Comparison of ENCODE assay signal across 8 cellular contexts in the genomic region with DNA sequence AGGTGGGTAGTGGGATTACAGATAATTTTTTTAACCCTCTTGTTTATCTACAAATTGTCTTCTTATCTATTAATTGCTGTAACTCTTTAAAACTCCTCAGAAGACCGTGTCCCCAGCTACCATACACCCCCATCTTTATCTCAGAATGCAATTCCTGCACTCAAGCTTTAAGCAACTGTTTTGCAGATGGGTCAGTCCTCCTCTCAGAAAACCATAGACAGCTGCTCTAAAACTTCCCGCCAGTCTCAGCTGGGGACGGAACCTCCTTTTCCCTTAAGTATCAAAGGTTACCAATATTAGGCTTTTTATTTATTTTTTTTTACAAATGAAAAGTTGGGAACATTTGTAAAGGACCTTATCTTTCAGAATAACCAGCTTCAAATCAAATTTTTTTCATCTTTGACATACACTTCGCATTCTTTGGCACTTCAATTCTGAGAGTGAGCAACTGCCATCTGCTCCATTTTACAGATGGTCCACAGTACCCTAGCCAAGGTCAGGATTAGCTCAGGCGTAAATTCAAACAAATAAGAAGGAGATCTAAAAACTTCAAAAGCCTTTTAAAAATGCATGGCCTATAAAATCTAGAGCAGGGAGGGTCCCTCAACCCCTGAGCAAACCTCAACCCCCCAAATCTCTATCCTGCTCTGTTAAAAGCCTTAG. TPM values are rescaled to one million over a fixed set of nuclear protein-coding genes. Genes with fewer than 3 reads are reported as not detected.
A peak's percentile ranks its signal among the peaks of the same experiment; 100 is the strongest.
DNase-seq lines count a peak whose midpoint lies in the region; ATAC-seq, FAIRE-seq and TF ChIP-seq lines count a peak whose summit lies in the region.

No MANE protein-coding gene starts in this region.

- H3K4me3 ChIP-seq in CD8-positive, alpha-beta T cell (ENCODE audit: low read depth, low read length) = peak overlapping the region; percentile 79
- H3K4me3 ChIP-seq in OCI-LY1 (ENCODE audit: low read depth, low read length, poor library complexity, severe bottlenecking) (no peak overlapping the region), endodermal cell (ENCODE audit: low read length) (peak overlapping the region; percentile 94), pancreas (peak overlapping the region; percentile 74 to 93 (median 88))

- intact Hi-C loops in CD8-positive, alpha-beta T cell (cut with DNase I, micrococcal nuclease) = loop anchor here in 1 of 2 experiments (1.0 kb wide), 1 partner anchor 170 kb away; no protein-coding TSS in a partner anchor
- intact Hi-C loops in pancreas (cut with DNase I) = no loop called here

- H4K20me1 ChIP-seq in OCI-LY1 (ENCODE audit: insufficient read depth, low read length) = no peaks in the 10 kb centered on the region

- CTCF ChIA-PET in CD8-positive, alpha-beta T cell (lab: Charles Lee) = interaction anchor here (1.6 to 2.9 kb wide), 2 partner anchors 8 to 22 kb away, joined by 4 to 11 read pairs; no protein-coding TSS in a partner anchor

- H3K79me2 ChIP-seq in OCI-LY1 (ENCODE audit: insufficient read depth, low read length) = no peaks in the 10 kb centered on the region

- peak overlapping the region; percentile 85 for H3K4me3 Mint-ChIP-seq in CD8-positive, alpha-beta T cell
- H3K4me3 Mint-ChIP-seq in endodermal cell = peak overlapping the region; percentile 76

- DNase-seq in CD8-positive, alpha-beta T cell = no peak
- no peak for DNase-seq in endodermal cell
- DNase-seq in pancreas = no peak
- DNase-seq in NCI-H345 (lab: John Stamatoyannopoulos, UW) = no peak
- no peak for DNase-seq in iPS-NIHi7 (ENCODE audit: extremely low spot score)
- DNase-seq in NCI-H1417 (lab: John Stamatoyannopoulos, UW) = no peak
- no peak for DNase-seq in activated CD4-positive, alpha-beta T cell treated with anti-CD3 and anti-CD28 coated beads for 48 hours

- H3K9ac ChIP-seq in OCI-LY1 (ENCODE audit: low read length) = no peak overlapping the region; the same call in 1 of the 2 replicates
- peak overlapping the region; percentile 65 for H3K9ac ChIP-seq in endodermal cell (ENCODE audit: extremely low read depth, low read length, poor library complexity, severe bottlenecking)

- no peak overlapping the region for H3K27ac ChIP-seq in CD8-positive, alpha-beta T cell (ENCODE audit: low read depth, low read length)
- H3K27ac ChIP-seq in OCI-LY1 (ENCODE audit: low read depth, low read length, poor library complexity, severe bottlenecking) (no peak overlapping the region), endodermal cell (ENCODE audit: low read depth, low read length) (no peak overlapping the region), pancreas (peak overlapping the region; percentile 87 to 98 (median 94))

- H3K4me1 Mint-ChIP-seq in CD8-positive, alpha-beta T cell (ENCODE audit: low read depth) = peaks cover 23% of the 10 kb centered on the region
- peaks cover 40% of the 10 kb centered on the region for H3K4me1 Mint-ChIP-seq in endodermal cell

- no peak for TF ChIP-seq CTCF in CD8-positive, alpha-beta T cell (IDR thresholded peaks at IDR 0.05)
- TF ChIP-seq CTCF in OCI-LY1 (IDR thresholded peaks at IDR 0.05; ENCODE audit: low read length) (no peak), endodermal cell (conservative IDR thresholded peaks at IDR 0.05) (no peak), pancreas (IDR thresholded peaks at IDR 0.05) (no peak)

- H3K9me3 Mint-ChIP-seq in CD8-positive, alpha-beta T cell = no peaks in the 10 kb centered on the region
- no peaks in the 10 kb centered on the region for H3K9me3 Mint-ChIP-seq in endodermal cell

- H3K27me3 ChIP-seq in CD8-positive, alpha-beta T cell (ENCODE audit: insufficient read depth, low read length) = peaks cover 5% of the 10 kb centered on the region
- peaks cover 11% of the 10 kb centered on the region for H3K27me3 ChIP-seq in OCI-LY1 (ENCODE audit: insufficient read depth, low read length)
- peaks cover 22% of the 10 kb centered on the region for H3K27me3 ChIP-seq in endodermal cell (ENCODE audit: control insufficient read depth, insufficient read depth, low read length, poor library complexity, severe bottlenecking)
- no peaks in the 10 kb centered on the region for H3K27me3 ChIP-seq in pancreas

- no peaks in the 10 kb centered on the region for H3F3A ChIP-seq in OCI-LY1 (ENCODE audit: insufficient read depth, low read length)

- H3K36me3 ChIP-seq in CD8-positive, alpha-beta T cell (ENCODE audit: insufficient read depth, low read length) = no peaks in the 10 kb centered on the region
- H3K36me3 ChIP-seq in OCI-LY1 (ENCODE audit: insufficient read depth, low read length) = no peaks in the 10 kb centered on the region
- H3K36me3 ChIP-seq in endodermal cell (ENCODE audit: control insufficient read depth, insufficient read depth, low read length) = peaks cover 16% of the 10 kb centered on the region
- peaks cover 0 to 12% (median 12%) of the 10 kb centered on the region in 3 donors for H3K36me3 ChIP-seq in pancreas

- peak overlapping the region; percentile 85; the same call in 1 of the 2 replicates for H3K4me2 ChIP-seq in OCI-LY1 (ENCODE audit: low read length)

- H3K27ac Mint-ChIP-seq in CD8-positive, alpha-beta T cell = no peak overlapping the region
- H3K27ac Mint-ChIP-seq in endodermal cell = no peak overlapping the region

- FAIRE-seq in pancreas (lab: Jason Lieb, UNC) = no peak

- no peak overlapping the region for H2AFZ ChIP-seq in OCI-LY1 (ENCODE audit: low read length)

- POLR2A ChIA-PET in CD8-positive, alpha-beta T cell (lab: Charles Lee) = interaction anchor here (1.3 kb wide), 1 partner anchor 177 kb away, joined by 4 read pairs; no protein-coding TSS in a partner anchor

- 37 to 46% methylated on average over 3 to 5 of the region's 5 CpGs for WGBS in endodermal cell (ENCODE audit: insufficient coverage in 1 of 2, insufficient read length in 1 of 2), 2 experiments
- 5% methylated on average over 5 of the region's 5 CpGs for WGBS in pancreas, 2 donors

- peaks cover 42% of the 10 kb centered on the region for H3K27me3 Mint-ChIP-seq in CD8-positive, alpha-beta T cell (ENCODE audit: low read depth)
- H3K27me3 Mint-ChIP-seq in endodermal cell (ENCODE audit: insufficient read depth) = peaks cover 44% of the 10 kb centered on the region

- no peaks in the 10 kb centered on the region for H3K9me3 ChIP-seq in CD8-positive, alpha-beta T cell (ENCODE audit: low read length)
- H3K9me3 ChIP-seq in OCI-LY1 (ENCODE audit: low read length) (no peaks in the 10 kb centered on the region), endodermal cell (ENCODE audit: control insufficient read depth, low read length) (no peaks in the 10 kb centered on the region), pancreas (no peaks in the 10 kb centered on the region)

- no peaks in the 10 kb centered on the region for H3K36me3 Mint-ChIP-seq in CD8-positive, alpha-beta T cell
- peaks cover 15% of the 10 kb centered on the region for H3K36me3 Mint-ChIP-seq in endodermal cell (ENCODE audit: low read depth)

- ATAC-seq in CD8-positive, alpha-beta T cell = no peak
- no peak for ATAC-seq in pancreas

- H3K4me1 ChIP-seq in CD8-positive, alpha-beta T cell (ENCODE audit: insufficient read depth, low read length) = peaks cover 17% of the 10 kb centered on the region
- H3K4me1 ChIP-seq in OCI-LY1 (ENCODE audit: insufficient read depth, low read length, severe bottlenecking) = peaks cover 19% of the 10 kb centered on the region
- H3K4me1 ChIP-seq in endodermal cell (ENCODE audit: control insufficient read depth, insufficient read depth, low read length) = no peaks in the 10 kb centered on the region
- peaks cover 0 to 22% (median 5%) of the 10 kb centered on the region in 3 donors for H3K4me1 ChIP-seq in pancreas

- H3K9me2 ChIP-seq in OCI-LY1 (ENCODE audit: low read depth, low read length) = no peaks in the 10 kb centered on the region

RNA-seq across cellular contexts. Expression of a gene that starts 1.2 kb away (rescaled TPM):
- under 1 TPM; 0.44 to 0.87 TPM for total RNA-seq in CD8-positive, alpha-beta T cell
- total RNA-seq in endodermal cell = 10 to 100 TPM; 35.2 to 83.4 TPM
- polyA plus RNA-seq in endodermal cell (2013, experiment 1 of 2) = 33.7 TPM
- 43.5 TPM for polyA plus RNA-seq in endodermal cell (2013, experiment 2 of 2)
- total RNA-seq in pancreas = 1,000 to 10,000 TPM in 4 of 6 donors, 100 to 1,000 TPM in 2; 862 to 1,576 (median 1,249) TPM
- 100 to 1,000 TPM; 343 to 367 TPM for polyA plus RNA-seq in pancreas

Comparison
In these comparisons a context has a peak if more than half of its experiments do, and no peak if none do; other contexts are left out.
1. H3K27ac ChIP-seq: peak in pancreas (4 of 4); none in CD8-positive, alpha-beta T cell (single experiment), OCI-LY1 (single experiment) and endodermal cell (single experiment).
2. RNA of a gene that starts 1.2 kb away (total RNA-seq): 862 to 1,576 TPM in pancreas and 35.2 to 83.4 TPM in endodermal cell; 0.44 to 0.87 TPM in CD8-positive, alpha-beta T cell; every median in the first group is over 10 times any median in the second.